Comparison of ENCODE assay signal across 17 cellular contexts in genomic region chr10:113097046-113097415, GRCh38.
DNase-seq lines count a peak whose midpoint lies in the region; ATAC-seq and TF ChIP-seq lines count a peak whose summit lies in the region.
"Had no signal": no experiment of that assay in that cellular context is flagged by ENCODE, and none has a peak within 500 bp of the region (broad histone marks: within the 10 kb centered on the region; RNA-seq: fewer than 3 reads in every experiment).

No MANE protein-coding gene starts in this region.

- no peak overlapping the region for H3K4me3 Mint-ChIP-seq in progenitor cell of endocrine pancreas (ENCODE audit: low read depth)
- H3K4me3 Mint-ChIP-seq: activated B cell treated with CpG ODN at 0.5 μM for 24 hours, nephron progenitor cell had no signal

- H3K9me3 Mint-ChIP-seq in progenitor cell of endocrine pancreas (ENCODE audit: low read depth), result no peaks in the 10 kb centered on the region
- H3K9me3 Mint-ChIP-seq: activated naive CD4-positive, alpha-beta T cell treated with anti-CD3 and anti-CD28 coated beads, Interleukin-2, amount 50 U/mL, for 72 hours; nephron progenitor cell had no signal

- peaks cover 56% of the 10 kb centered on the region for H3K36me3 ChIP-seq in BLaER1
- peaks cover 32% of the 10 kb centered on the region for H3K36me3 ChIP-seq in HUES6 (ENCODE audit: control insufficient read depth, insufficient read depth, low read length)
- no peaks in the 10 kb centered on the region for H3K36me3 ChIP-seq in ascending aorta

- H3K36me3 Mint-ChIP-seq in progenitor cell of endocrine pancreas (ENCODE audit: insufficient read depth), result peaks cover 36% of the 10 kb centered on the region
- H3K36me3 Mint-ChIP-seq: activated naive CD4-positive, alpha-beta T cell treated with anti-CD3 and anti-CD28 coated beads, Interleukin-2, amount 50 U/mL, for 72 hours had no signal

- no peak overlapping the region for H3K27ac ChIP-seq in BLaER1
- H3K27ac ChIP-seq in HUES6 (ENCODE audit: low read depth, low read length), result no peak overlapping the region
- H3K27ac ChIP-seq in ascending aorta, result peak overlapping the region; percentile 29 to 53
- H3K27ac ChIP-seq: left lung had no signal

- ATAC-seq in GM18909 (IDR thresholded peaks at IDR 0.05; ENCODE audit: poor library complexity, unreplicated experiment) (no peak), GM21717 (IDR thresholded peaks at IDR 0.05; ENCODE audit: unreplicated experiment) (no peak)
- ATAC-seq: activated naive CD4-positive, alpha-beta T cell treated with anti-CD3 and anti-CD28 coated beads, Interleukin-2, amount 50 U/mL, for 72 hours; left lung had no signal

- H3K27me3 Mint-ChIP-seq in progenitor cell of endocrine pancreas, result no peaks in the 10 kb centered on the region

- intact Hi-C loops in ascending aorta (cut with DNase I), result no loop called here

- H3K4me3 ChIP-seq in BLaER1, result no peak overlapping the region
- H3K4me3 ChIP-seq in HUES6 (ENCODE audit: low read depth, low read length), result no peak overlapping the region
- H3K4me3 ChIP-seq in ascending aorta, result no peak overlapping the region
- H3K4me3 ChIP-seq: left lung, skin epidermis had no signal

- H3K4me2 ChIP-seq in BLaER1, result peak overlapping the region; percentile 79

- H3K4me1 Mint-ChIP-seq in progenitor cell of endocrine pancreas (ENCODE audit: low read depth), result peaks cover 49% of the 10 kb centered on the region

- peaks cover 76% of the 10 kb centered on the region for H3K4me1 ChIP-seq in BLaER1
- peaks cover 41% of the 10 kb centered on the region for H3K4me1 ChIP-seq in HUES6 (ENCODE audit: control insufficient read depth, insufficient read depth, low read length)
- H3K4me1 ChIP-seq in ascending aorta, result peaks cover 0 to 7% of the 10 kb centered on the region in 2 donors

- H4K20me1 ChIP-seq in BLaER1, result peaks cover 32% of the 10 kb centered on the region; the same call in 1 of the 2 replicates

- H3K27me3 ChIP-seq in BLaER1 (no peaks in the 10 kb centered on the region), HUES6 (ENCODE audit: control insufficient read depth, insufficient read depth, low read length) (no peaks in the 10 kb centered on the region), ascending aorta (no peaks in the 10 kb centered on the region)
- H3K27me3 ChIP-seq: left lung had no signal

- H3K9ac ChIP-seq in BLaER1 (no peak overlapping the region), HUES6 (ENCODE audit: low read length) (peak overlapping the region; percentile 35)

- H3K9me3 ChIP-seq in BLaER1 (peaks cover 24% of the 10 kb centered on the region), HUES6 (ENCODE audit: control insufficient read depth, insufficient read depth, low read depth, low read length) (no peaks in the 10 kb centered on the region), ascending aorta (no peaks in the 10 kb centered on the region)
- H3K9me3 ChIP-seq: left lung had no signal

- no peak for DNase-seq in ascending aorta (ENCODE audit: low spot score in 2 of 2)
- no peak for DNase-seq in progenitor cell of endocrine pancreas (ENCODE audit: low spot score, unreplicated experiment)
- no peak for DNase-seq in EL
- no peak for DNase-seq in globus pallidus (ENCODE audit: low spot score)
- DNase-seq: activated B cell treated with CpG ODN at 0.5 μM for 24 hours; central memory CD4-positive, alpha-beta T cell; left lung; MM.1S; nephron progenitor cell; NK-92 treated with Interleukin-12 subunit alpha and Interleukin-12 subunit beta, amount 100 ng/mL, for 24 hours; SW 1271 had no signal

- peak overlapping the region; percentile 33 for H3K27ac Mint-ChIP-seq in progenitor cell of endocrine pancreas
- H3K27ac Mint-ChIP-seq: activated B cell treated with CpG ODN at 0.5 μM for 24 hours; activated naive CD4-positive, alpha-beta T cell treated with anti-CD3 and anti-CD28 coated beads, Interleukin-2, amount 50 U/mL, for 72 hours had no signal

- TF ChIP-seq CTCF in ascending aorta (IDR thresholded peaks at IDR 0.05), result no peak
- TF ChIP-seq CTCF in progenitor cell of endocrine pancreas (IDR thresholded peaks at IDR 0.05; ENCODE audit: unreplicated experiment), result no peak

Comparison
In these comparisons a context has a peak if more than half of its experiments do, and no peak if none do; other contexts are left out.
1. H3K27ac ChIP-seq: peak in ascending aorta (2 of 2); none in BLaER1 (single experiment) and HUES6 (single experiment).